Comparison of ENCODE assay signal across 1 cellular context in the genomic region with DNA sequence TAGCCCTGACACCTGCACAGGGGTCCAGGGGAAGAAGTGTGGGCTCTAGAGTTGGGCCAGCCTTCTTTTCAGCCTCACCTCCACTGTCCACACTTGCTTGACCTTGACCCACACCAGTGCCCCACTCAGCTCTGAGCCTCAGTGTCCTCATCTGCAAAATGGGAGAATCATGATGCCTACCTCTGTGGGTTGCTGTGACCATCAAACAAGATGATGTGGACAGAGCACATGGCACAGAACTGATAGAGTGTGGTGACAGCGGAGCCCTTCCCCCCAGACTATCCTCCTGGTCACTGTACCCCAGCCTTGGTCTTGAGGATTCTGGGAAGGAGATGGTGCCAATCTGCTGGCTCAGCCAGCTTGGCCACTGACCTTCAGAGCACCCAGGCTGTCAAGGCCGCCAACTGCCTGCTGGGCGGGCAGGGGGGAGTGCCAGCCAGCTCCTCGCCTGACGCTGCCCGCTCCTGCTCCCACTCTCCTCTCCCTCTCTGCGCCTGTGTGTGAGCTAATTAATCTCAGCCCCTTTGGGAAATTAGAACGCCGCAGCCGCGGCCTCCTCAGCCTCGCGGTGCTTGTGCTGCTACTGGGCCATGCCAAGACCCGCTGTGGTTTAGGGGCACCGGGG.
TF ChIP-seq lines count a peak whose summit lies in the region.

No MANE protein-coding gene starts in this region.

TF ChIP-seq in K562, 482 proteins besides CTCF, POLR2A, EP300 and RAD21:
- TF ChIP-seq, protein P1, sequence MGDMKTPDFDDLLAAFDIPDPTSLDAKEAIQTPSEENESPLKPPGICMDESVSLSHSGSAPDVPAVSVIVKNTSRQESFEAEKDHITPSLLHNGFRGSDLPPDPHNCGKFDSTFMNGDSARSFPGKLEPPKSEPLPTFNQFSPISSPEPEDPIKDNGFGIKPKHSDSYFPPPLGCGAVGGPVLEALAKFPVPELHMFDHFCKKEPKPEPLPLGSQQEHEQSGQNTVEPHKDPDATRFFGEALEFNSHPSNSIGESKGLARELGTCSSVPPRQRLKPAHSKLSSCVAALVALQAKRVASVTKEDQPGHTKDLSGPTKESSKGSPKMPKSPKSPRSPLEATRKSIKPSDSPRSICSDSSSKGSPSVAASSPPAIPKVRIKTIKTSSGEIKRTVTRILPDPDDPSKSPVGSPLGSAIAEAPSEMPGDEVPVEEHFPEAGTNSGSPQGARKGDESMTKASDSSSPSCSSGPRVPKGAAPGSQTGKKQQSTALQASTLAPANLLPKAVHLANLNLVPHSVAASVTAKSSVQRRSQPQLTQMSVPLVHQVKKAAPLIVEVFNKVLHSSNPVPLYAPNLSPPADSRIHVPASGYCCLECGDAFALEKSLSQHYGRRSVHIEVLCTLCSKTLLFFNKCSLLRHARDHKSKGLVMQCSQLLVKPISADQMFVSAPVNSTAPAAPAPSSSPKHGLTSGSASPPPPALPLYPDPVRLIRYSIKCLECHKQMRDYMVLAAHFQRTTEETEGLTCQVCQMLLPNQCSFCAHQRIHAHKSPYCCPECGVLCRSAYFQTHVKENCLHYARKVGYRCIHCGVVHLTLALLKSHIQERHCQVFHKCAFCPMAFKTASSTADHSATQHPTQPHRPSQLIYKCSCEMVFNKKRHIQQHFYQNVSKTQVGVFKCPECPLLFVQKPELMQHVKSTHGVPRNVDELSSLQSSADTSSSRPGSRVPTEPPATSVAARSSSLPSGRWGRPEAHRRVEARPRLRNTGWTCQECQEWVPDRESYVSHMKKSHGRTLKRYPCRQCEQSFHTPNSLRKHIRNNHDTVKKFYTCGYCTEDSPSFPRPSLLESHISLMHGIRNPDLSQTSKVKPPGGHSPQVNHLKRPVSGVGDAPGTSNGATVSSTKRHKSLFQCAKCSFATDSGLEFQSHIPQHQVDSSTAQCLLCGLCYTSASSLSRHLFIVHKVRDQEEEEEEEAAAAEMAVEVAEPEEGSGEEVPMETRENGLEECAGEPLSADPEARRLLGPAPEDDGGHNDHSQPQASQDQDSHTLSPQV (IDR thresholded peaks at IDR 0.05): no peak
- TF ChIP-seq ZNF695 (CRISPR knock-in tag; IDR thresholded peaks at IDR 0.05) (no peak), RCOR1 (IDR thresholded peaks at IDR 0.05; ENCODE audit: borderline replicate concordance in 1 of 2, low read depth in 2 of 2, low read length in 2 of 2) (0 out of 4 replicates have a peak, but pooled peaks of 1 of the 2 experiments have one; percentile 3), POLR2G (IDR thresholded peaks at IDR 0.05; ENCODE audit: low read depth, low read length) (0 out of 2 replicates have a peak, but pooled peaks have one; percentile 36), ADNP (tag; IDR thresholded peaks at IDR 0.05) (0 out of 2 replicates have a peak, but pooled peaks have one; percentile 41), L3MBTL2 (IDR thresholded peaks at IDR 0.05) (no peak), NR4A1 (CRISPR knock-in tag; IDR thresholded peaks at IDR 0.05) (no peak), NR4A1 (tag; IDR thresholded peaks at IDR 0.05) (no peak), SUPT5H (IDR thresholded peaks at IDR 0.05) (no peak), BCOR (IDR thresholded peaks at IDR 0.05) (peak; percentile 76), GABPB1 (CRISPR knock-in tag; IDR thresholded peaks at IDR 0.05) (0 out of 2 replicates have a peak, but pooled peaks have one; percentile 23), KDM1A (IDR thresholded peaks at IDR 0.05) (peak in 1 of 2 experiments; percentile 51; a peak in 1 of 4 replicates), CAMTA2 (CRISPR knock-in tag; conservative IDR thresholded peaks at IDR 0.05) (no peak), PHF21A (IDR thresholded peaks at IDR 0.05; ENCODE audit: borderline replicate concordance, low read depth) (no peak), PHF20 (IDR thresholded peaks at IDR 0.05; ENCODE audit: partially characterized antibody) (no peak), CREB1 (IDR thresholded peaks at IDR 0.05) (no peak), CREB1 (CRISPR knock-in tag; IDR thresholded peaks at IDR 0.05) (0 out of 2 replicates have a peak, but pooled peaks have one; percentile 17), RBM25 (IDR thresholded peaks at IDR 0.05; ENCODE audit: low read depth, low read length, severe bottlenecking) (peak; percentile 81), ESRRA (IDR thresholded peaks at IDR 0.05; ENCODE audit: borderline replicate concordance, low read depth) (peak; percentile 75), RBM22 (IDR thresholded peaks at IDR 0.05; ENCODE audit: low read depth, low read length, poor library complexity, severe bottlenecking) (peak; percentile 25), SETDB1 (IDR thresholded peaks at IDR 0.05; ENCODE audit: low read length) (no peak), POLR2B (IDR thresholded peaks at IDR 0.05; ENCODE audit: low read depth, partially characterized antibody) (no peak), CREBBP (IDR thresholded peaks at IDR 0.05; ENCODE audit: low read depth, low read length) (no peak), ZNF785 (CRISPR knock-in tag; IDR thresholded peaks at IDR 0.05) (no peak)
- TF ChIP-seq, protein P2, sequence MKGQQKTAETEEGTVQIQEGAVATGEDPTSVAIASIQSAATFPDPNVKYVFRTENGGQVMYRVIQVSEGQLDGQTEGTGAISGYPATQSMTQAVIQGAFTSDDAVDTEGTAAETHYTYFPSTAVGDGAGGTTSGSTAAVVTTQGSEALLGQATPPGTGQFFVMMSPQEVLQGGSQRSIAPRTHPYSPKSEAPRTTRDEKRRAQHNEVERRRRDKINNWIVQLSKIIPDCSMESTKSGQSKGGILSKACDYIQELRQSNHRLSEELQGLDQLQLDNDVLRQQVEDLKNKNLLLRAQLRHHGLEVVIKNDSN (CRISPR knock-in tag; IDR thresholded peaks at IDR 0.05): no peak
- TF ChIP-seq, protein P3, sequence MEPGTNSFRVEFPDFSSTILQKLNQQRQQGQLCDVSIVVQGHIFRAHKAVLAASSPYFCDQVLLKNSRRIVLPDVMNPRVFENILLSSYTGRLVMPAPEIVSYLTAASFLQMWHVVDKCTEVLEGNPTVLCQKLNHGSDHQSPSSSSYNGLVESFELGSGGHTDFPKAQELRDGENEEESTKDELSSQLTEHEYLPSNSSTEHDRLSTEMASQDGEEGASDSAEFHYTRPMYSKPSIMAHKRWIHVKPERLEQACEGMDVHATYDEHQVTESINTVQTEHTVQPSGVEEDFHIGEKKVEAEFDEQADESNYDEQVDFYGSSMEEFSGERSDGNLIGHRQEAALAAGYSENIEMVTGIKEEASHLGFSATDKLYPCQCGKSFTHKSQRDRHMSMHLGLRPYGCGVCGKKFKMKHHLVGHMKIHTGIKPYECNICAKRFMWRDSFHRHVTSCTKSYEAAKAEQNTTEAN (CRISPR knock-in tag; IDR thresholded peaks at IDR 0.05): no peak
- TF ChIP-seq, protein P4, sequence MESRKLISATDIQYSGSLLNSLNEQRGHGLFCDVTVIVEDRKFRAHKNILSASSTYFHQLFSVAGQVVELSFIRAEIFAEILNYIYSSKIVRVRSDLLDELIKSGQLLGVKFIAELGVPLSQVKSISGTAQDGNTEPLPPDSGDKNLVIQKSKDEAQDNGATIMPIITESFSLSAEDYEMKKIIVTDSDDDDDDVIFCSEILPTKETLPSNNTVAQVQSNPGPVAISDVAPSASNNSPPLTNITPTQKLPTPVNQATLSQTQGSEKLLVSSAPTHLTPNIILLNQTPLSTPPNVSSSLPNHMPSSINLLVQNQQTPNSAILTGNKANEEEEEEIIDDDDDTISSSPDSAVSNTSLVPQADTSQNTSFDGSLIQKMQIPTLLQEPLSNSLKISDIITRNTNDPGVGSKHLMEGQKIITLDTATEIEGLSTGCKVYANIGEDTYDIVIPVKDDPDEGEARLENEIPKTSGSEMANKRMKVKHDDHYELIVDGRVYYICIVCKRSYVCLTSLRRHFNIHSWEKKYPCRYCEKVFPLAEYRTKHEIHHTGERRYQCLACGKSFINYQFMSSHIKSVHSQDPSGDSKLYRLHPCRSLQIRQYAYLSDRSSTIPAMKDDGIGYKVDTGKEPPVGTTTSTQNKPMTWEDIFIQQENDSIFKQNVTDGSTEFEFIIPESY (CRISPR knock-in tag; IDR thresholded peaks at IDR 0.05): 0 out of 2 replicates have a peak, but pooled peaks have one; percentile 23
- TF ChIP-seq, protein P5, sequence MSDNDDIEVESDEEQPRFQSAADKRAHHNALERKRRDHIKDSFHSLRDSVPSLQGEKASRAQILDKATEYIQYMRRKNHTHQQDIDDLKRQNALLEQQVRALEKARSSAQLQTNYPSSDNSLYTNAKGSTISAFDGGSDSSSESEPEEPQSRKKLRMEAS (CRISPR knock-in tag; IDR thresholded peaks at IDR 0.05): peak; percentile 44
